Comparison of ENCODE assay signal across 22 cellular contexts in the genomic region with DNA sequence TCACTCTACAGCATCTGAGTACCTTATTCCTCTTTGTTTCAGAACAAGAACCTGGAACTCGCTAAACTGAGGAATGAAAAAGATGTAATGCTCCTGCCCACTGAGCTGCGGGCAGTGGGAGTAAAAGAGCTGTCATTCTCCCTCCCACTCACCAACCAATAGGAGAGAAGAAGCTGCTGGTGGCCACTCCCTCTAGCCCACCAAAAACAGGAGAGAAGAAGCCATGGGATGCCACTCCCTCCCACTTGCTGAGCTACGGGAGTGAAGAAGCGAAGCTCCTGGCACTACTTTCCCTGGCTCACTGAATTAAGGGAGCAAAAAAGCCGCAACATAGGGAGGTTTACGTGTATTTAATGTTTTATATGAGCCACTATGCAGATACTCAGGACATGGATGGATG. TPM values are rescaled to one million over a fixed set of nuclear protein-coding genes. Genes with fewer than 3 reads are reported as not detected.
DNase-seq lines count a peak whose midpoint lies in the region; ATAC-seq and TF ChIP-seq lines count a peak whose summit lies in the region.
"Had no signal": no experiment of that assay in that cellular context is flagged by ENCODE, and none has a peak within 500 bp of the region (broad histone marks: within the 10 kb centered on the region; RNA-seq: fewer than 3 reads in every experiment).

No MANE protein-coding gene starts in this region.

- no peak overlapping the region for H3K4ac ChIP-seq in neuronal stem cell (ENCODE audit: low read length)

- no peak overlapping the region for H2AK5ac ChIP-seq in neuronal stem cell (ENCODE audit: low read depth, low read length)

- H3K9ac ChIP-seq in neuronal stem cell (ENCODE audit: low read depth, low read length, poor library complexity) = no peak overlapping the region

- no peak overlapping the region for H3K4me3 Mint-ChIP-seq in WTC11
- H3K4me3 Mint-ChIP-seq: CD4-positive, alpha-beta memory T cell; HFFc6 had no signal

- no peak overlapping the region for H3K23ac ChIP-seq in neuronal stem cell (ENCODE audit: low read depth, low read length, poor library complexity)

- ATAC-seq in WTC11 (peak; percentile 90), HG03469 (IDR thresholded peaks at IDR 0.05; ENCODE audit: unreplicated experiment) (no peak)
- ATAC-seq: HCT116 had no signal

- H3K36me3 Mint-ChIP-seq in WTC11 = peaks cover 3% of the 10 kb centered on the region; the same call in 1 of the 2 replicates
- H3K36me3 Mint-ChIP-seq: CD4-positive, alpha-beta memory T cell had no signal

- POLR2A ChIA-PET in WTC11 (lab: Charles Lee) = no interaction called here

- CTCF ChIA-PET in WTC11 (lab: Charles Lee) = no interaction called here

- H2BK5ac ChIP-seq in neuronal stem cell (ENCODE audit: low read length) = no peak overlapping the region

- H2AFZ ChIP-seq in neuronal stem cell (ENCODE audit: low read length) = peak overlapping the region; percentile 43

- H2BK12ac ChIP-seq in neuronal stem cell (ENCODE audit: low read length) = no peak overlapping the region

- H3K27ac Mint-ChIP-seq in WTC11 = no peak overlapping the region
- H3K27ac Mint-ChIP-seq: CD4-positive, alpha-beta memory T cell; HFFc6 had no signal

- no CpG with 5 or more reads among the region's 6 CpGs for WGBS in neuronal stem cell (ENCODE audit: extremely low coverage in 2 of 2, insufficient read length in 2 of 2, insufficient replicate concordance in 1 of 2), 2 donors
- 70 to 91% methylated on average over 3 to 6 of the region's 6 CpGs for WGBS in esophagus squamous epithelium, 2 donors

- H4K91ac ChIP-seq in neuronal stem cell (ENCODE audit: low read depth, low read length, poor library complexity) = no peak overlapping the region

- H3K4me1 ChIP-seq in neuronal stem cell (ENCODE audit: control insufficient read depth in 2 of 2, insufficient read depth in 1 of 2, low read depth in 1 of 2, low read length in 2 of 2) (no peaks in the 10 kb centered on the region), esophagus squamous epithelium (no peaks in the 10 kb centered on the region)

- H3K4me2 ChIP-seq in neuronal stem cell (ENCODE audit: insufficient read depth, low read length, poor library complexity, severe bottlenecking) = no peak overlapping the region

- DNase-seq in WTC11 (ENCODE audit: low spot score) = peak; percentile 10
- DNase-seq in head of caudate nucleus = peak; percentile 10 to 87 (median 46)
- DNase-seq in neuronal stem cell (ENCODE audit: low spot score) = no peak
- DNase-seq in esophagus squamous epithelium (lab: John Stamatoyannopoulos, UW) = no peak
- DNase-seq in activated effector memory CD4-positive, alpha-beta T cell treated with Interleukin-2 at 50 U/mL for 16 hours = no peak
- DNase-seq: C1 segment of cervical spinal cord; Calu3; CD4-positive, alpha-beta memory T cell; COR-L47; DMS53; DMS79 treated with DMSO at 0.1 percent for 48 hours; GF-D8; GOT3; H7; HFFc6 had no signal

- peaks cover 4% of the 10 kb centered on the region for H3K9me3 Mint-ChIP-seq in WTC11

- H3K9me3 ChIP-seq in neuronal stem cell (replicated peaks in 1 of 2; ENCODE audit: control insufficient read depth in 2 of 2, insufficient read depth in 1 of 2, low read depth in 1 of 2, low read length in 2 of 2) = no peaks in the 10 kb centered on the region
- H3K9me3 ChIP-seq in esophagus squamous epithelium = no peaks in the 10 kb centered on the region

- no peak for TF ChIP-seq POLR2A in esophagus squamous epithelium (IDR thresholded peaks at IDR 0.05)

- H3K4me3 ChIP-seq in neuronal stem cell (ENCODE audit: low read length in 2 of 2) (no peak overlapping the region), esophagus squamous epithelium (no peak overlapping the region)

- H3K27ac ChIP-seq in neuronal stem cell (replicated peaks; ENCODE audit: low read length) = no peak overlapping the region
- H3K27ac ChIP-seq in esophagus squamous epithelium = no peak overlapping the region

- no peak overlapping the region for H3K14ac ChIP-seq in neuronal stem cell (ENCODE audit: low read length)

- H3K27me3 Mint-ChIP-seq in WTC11 (ENCODE audit: low read depth) = no peaks in the 10 kb centered on the region
- H3K27me3 Mint-ChIP-seq: CD4-positive, alpha-beta memory T cell had no signal

- no peak for TF ChIP-seq CTCF in WTC11 (IDR thresholded peaks at IDR 0.05)
- no peak for TF ChIP-seq CTCF in esophagus squamous epithelium (IDR thresholded peaks at IDR 0.05)

- no peak overlapping the region for H2BK120ac ChIP-seq in neuronal stem cell (ENCODE audit: low read depth, low read length)

- H3K36me3 ChIP-seq in neuronal stem cell (replicated peaks in 1 of 2; ENCODE audit: control insufficient read depth in 2 of 2, insufficient read depth in 2 of 2, low read length in 2 of 2) (no peaks in the 10 kb centered on the region), esophagus squamous epithelium (no peaks in the 10 kb centered on the region)

- no peak overlapping the region for H4K8ac ChIP-seq in neuronal stem cell (ENCODE audit: low read depth, low read length)

- no peak overlapping the region for H3K18ac ChIP-seq in neuronal stem cell (ENCODE audit: low read length)

- no peak overlapping the region for H2BK15ac ChIP-seq in neuronal stem cell (ENCODE audit: low read length)

- no peaks in the 10 kb centered on the region for H3K27me3 ChIP-seq in neuronal stem cell (ENCODE audit: control insufficient read depth in 3 of 3, insufficient read depth in 3 of 3, low read depth in 1 of 3, low read length in 3 of 3)
- no peaks in the 10 kb centered on the region for H3K27me3 ChIP-seq in esophagus squamous epithelium

- intact Hi-C loops in head of caudate nucleus (cut with DNase I) = no loop called here
- intact Hi-C loops in esophagus squamous epithelium (cut with DNase I) = no loop called here

- peaks cover 14% of the 10 kb centered on the region for H3K4me1 Mint-ChIP-seq in WTC11
- H3K4me1 Mint-ChIP-seq: CD4-positive, alpha-beta memory T cell had no signal

- no peaks in the 10 kb centered on the region for H3K79me1 ChIP-seq in neuronal stem cell (ENCODE audit: low read depth, low read length)

TF ChIP-seq in WTC11, 78 proteins besides CTCF, POLR2A, EP300 and RAD21 (continues in another document):
- TF ChIP-seq FOXJ3 (CRISPR knock-in tag; IDR thresholded peaks at IDR 0.05; ENCODE audit: borderline replicate concordance) = no peak
- no peak for TF ChIP-seq SMAD4 (CRISPR knock-in tag; IDR thresholded peaks at IDR 0.05)
- no peak for TF ChIP-seq ZNF138 (CRISPR knock-in tag; conservative IDR thresholded peaks at IDR 0.05)
- TF ChIP-seq ZNF425 (CRISPR knock-in tag; conservative IDR thresholded peaks at IDR 0.05) = no peak
- TF ChIP-seq FOXP1 (CRISPR knock-in tag; IDR thresholded peaks at IDR 0.05; ENCODE audit: borderline replicate concordance) = no peak
- no peak for TF ChIP-seq ZNF671 (CRISPR knock-in tag; IDR thresholded peaks at IDR 0.05)
- TF ChIP-seq ZBTB21 (CRISPR knock-in tag; IDR thresholded peaks at IDR 0.05; ENCODE audit: borderline replicate concordance) = no peak
- no peak for TF ChIP-seq EMX1 (CRISPR knock-in tag; IDR thresholded peaks at IDR 0.05)
- TF ChIP-seq, protein P1, sequence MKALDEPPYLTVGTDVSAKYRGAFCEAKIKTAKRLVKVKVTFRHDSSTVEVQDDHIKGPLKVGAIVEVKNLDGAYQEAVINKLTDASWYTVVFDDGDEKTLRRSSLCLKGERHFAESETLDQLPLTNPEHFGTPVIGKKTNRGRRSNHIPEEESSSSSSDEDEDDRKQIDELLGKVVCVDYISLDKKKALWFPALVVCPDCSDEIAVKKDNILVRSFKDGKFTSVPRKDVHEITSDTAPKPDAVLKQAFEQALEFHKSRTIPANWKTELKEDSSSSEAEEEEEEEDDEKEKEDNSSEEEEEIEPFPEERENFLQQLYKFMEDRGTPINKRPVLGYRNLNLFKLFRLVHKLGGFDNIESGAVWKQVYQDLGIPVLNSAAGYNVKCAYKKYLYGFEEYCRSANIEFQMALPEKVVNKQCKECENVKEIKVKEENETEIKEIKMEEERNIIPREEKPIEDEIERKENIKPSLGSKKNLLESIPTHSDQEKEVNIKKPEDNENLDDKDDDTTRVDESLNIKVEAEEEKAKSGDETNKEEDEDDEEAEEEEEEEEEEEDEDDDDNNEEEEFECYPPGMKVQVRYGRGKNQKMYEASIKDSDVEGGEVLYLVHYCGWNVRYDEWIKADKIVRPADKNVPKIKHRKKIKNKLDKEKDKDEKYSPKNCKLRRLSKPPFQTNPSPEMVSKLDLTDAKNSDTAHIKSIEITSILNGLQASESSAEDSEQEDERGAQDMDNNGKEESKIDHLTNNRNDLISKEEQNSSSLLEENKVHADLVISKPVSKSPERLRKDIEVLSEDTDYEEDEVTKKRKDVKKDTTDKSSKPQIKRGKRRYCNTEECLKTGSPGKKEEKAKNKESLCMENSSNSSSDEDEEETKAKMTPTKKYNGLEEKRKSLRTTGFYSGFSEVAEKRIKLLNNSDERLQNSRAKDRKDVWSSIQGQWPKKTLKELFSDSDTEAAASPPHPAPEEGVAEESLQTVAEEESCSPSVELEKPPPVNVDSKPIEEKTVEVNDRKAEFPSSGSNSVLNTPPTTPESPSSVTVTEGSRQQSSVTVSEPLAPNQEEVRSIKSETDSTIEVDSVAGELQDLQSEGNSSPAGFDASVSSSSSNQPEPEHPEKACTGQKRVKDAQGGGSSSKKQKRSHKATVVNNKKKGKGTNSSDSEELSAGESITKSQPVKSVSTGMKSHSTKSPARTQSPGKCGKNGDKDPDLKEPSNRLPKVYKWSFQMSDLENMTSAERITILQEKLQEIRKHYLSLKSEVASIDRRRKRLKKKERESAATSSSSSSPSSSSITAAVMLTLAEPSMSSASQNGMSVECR (CRISPR knock-in tag; IDR thresholded peaks at IDR 0.05; ENCODE audit: borderline replicate concordance) = no peak

RNA-seq across cellular contexts. Expression of gene RIT2, which starts 53.7 kb away (rescaled TPM):
- 0.64 to 1.5 TPM (median 1.4 TPM) in 3 replicates for total RNA-seq in WTC11 (2021)
- polyA plus RNA-seq in neuronal stem cell (2013, experiment 1 of 2) = not detected
- polyA plus RNA-seq in neuronal stem cell (2013, experiment 2 of 2) = not detected
- not detected for total RNA-seq in esophagus squamous epithelium
- total RNA-seq: A172; A673; Calu3; CD4-positive, alpha-beta memory T cell; Daoy; G401; HFFc6 had no signal
- polyA plus RNA-seq: BJ; CD4-positive, alpha-beta memory T cell had no signal

Comparison
In these comparisons a context has a peak if more than half of its experiments do, and no peak if none do; other contexts are left out.
1. DNase-seq: peak in WTC11 (single experiment) and head of caudate nucleus (42 of 42); none in neuronal stem cell (single experiment), esophagus squamous epithelium (single experiment) and activated effector memory CD4-positive, alpha-beta T cell treated with Interleukin-2 at 50 U/mL for 16 hours (single experiment).